ENCODE assay signal across 8 cellular contexts in genomic region chr7:155412416-155413253, GRCh38. TPM values are rescaled to one million over a fixed set of nuclear protein-coding genes. Genes with fewer than 3 reads are reported as not detected.
DNase-seq lines count a peak whose midpoint lies in the region; ATAC-seq and TF ChIP-seq lines count a peak whose summit lies in the region.

No MANE protein-coding gene starts in this region.

- TF ChIP-seq CTCF in WI38 (IDR thresholded peaks at IDR 0.05; ENCODE audit: low read depth, low read length): peak; percentile 64
- TF ChIP-seq CTCF in natural killer cell (IDR thresholded peaks at IDR 0.05): peak; percentile 69

- intact Hi-C loops in natural killer cell (cut with micrococcal nuclease): no loop called here

- no peak overlapping the region for H3K4me3 Mint-ChIP-seq in natural killer cell

- peaks cover 0 to 27% of the 10 kb centered on the region in 2 donors for H3K27me3 Mint-ChIP-seq in natural killer cell (ENCODE audit: low read depth in 2 of 2)

- ATAC-seq in GM21825 (IDR thresholded peaks at IDR 0.05; ENCODE audit: unreplicated experiment) (peak; percentile 83), natural killer cell (peak in 2 of 3 donors; percentile 51 to 63)

- H3K36me3 Mint-ChIP-seq in natural killer cell: no peaks in the 10 kb centered on the region

- H3K9me3 Mint-ChIP-seq in natural killer cell: no peaks in the 10 kb centered on the region

- H3K4me3 ChIP-seq in WI38 (ENCODE audit: low read depth, low read length): no peak overlapping the region

- no peak overlapping the region for H3K27ac Mint-ChIP-seq in natural killer cell

- H3K4me1 Mint-ChIP-seq in natural killer cell: peaks cover 17 to 31% of the 10 kb centered on the region in 2 donors

- DNase-seq in NCI-H524 (lab: John Stamatoyannopoulos, UW): peak; percentile 9 to 60
- DNase-seq in NCI-H524 treated with DMSO at 0.1 percent for 48 hours (lab: John Stamatoyannopoulos, UW): no peak
- peak; percentile 35 for DNase-seq in LHCN-M2 (ENCODE audit: low read depth)
- DNase-seq in ecto neural progenitor cell (ENCODE audit: low spot score): peak; percentile 79
- peak; percentile 40 for DNase-seq in natural killer cell
- no peak for DNase-seq in NCI-H446 treated with DMSO at 0.1 percent for 48 hours (lab: John Stamatoyannopoulos, UW)

RNA-seq across cellular contexts. Expression of gene EN2, which starts 45.3 kb away (rescaled TPM):
- 0.19 and 0.69 TPM in 2 replicates for total RNA-seq in LHCN-M2 (2014; rRNA removed)
- 0.17 TPM for polyA plus RNA-seq in LHCN-M2 (2012)
- total RNA-seq in natural killer cell: not detected

Comparison
In these comparisons a context has a peak if more than half of its experiments do, and no peak if none do; other contexts are left out.
1. DNase-seq: peak in NCI-H524 (2 of 2), LHCN-M2 (single experiment), ecto neural progenitor cell (single experiment) and natural killer cell (single experiment); none in NCI-H524 treated with DMSO at 0.1 percent for 48 hours (single experiment) and NCI-H446 treated with DMSO at 0.1 percent for 48 hours (single experiment).